Comparison of ENCODE assay signal across 2 cellular contexts in the genomic region with DNA sequence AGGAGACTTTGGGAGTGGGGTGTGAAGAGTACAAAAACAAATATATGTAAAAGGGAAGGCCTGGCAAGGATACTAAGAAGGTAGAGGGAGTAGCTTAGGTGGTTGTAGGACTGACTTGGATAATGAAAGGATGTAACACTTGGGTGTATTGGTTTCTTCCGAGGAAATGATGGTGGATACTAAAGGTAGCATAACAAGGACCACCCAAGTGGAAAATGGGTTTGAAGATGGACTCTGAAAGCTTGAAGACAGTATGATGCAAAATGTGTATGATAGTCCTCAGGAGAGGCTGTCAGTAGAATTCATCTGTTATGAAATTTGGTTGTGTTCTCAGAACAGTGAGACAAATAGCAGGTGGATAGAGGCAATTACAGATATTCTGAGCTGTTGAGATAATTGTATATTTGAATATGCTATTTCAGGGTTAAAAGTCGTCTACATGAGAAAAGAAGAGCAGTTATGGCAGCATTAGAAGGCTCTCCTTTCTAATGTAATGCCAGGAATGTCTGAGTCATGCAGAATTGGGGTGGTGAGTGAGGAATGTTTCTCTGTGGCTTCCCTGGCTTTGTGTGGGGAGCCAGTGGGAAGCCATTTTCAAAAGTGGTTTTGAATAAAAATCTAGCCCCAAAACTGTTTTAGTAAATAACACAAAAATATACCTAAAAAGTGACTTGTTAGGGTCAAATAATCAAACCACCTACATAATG.
TF ChIP-seq lines count a peak whose summit lies in the region.

No MANE protein-coding gene starts in this region.

TF ChIP-seq in IMR-90, 13 proteins besides CTCF, POLR2A, EP300 and RAD21 (continued from another document):
- TF ChIP-seq RCOR1 (IDR thresholded peaks at IDR 0.05; ENCODE audit: insufficient replicate concordance, low read length) (no peak), RFX5 (IDR thresholded peaks at IDR 0.05; ENCODE audit: low read depth, low read length) (no peak), NFE2L2 (IDR thresholded peaks at IDR 0.05; ENCODE audit: low read depth, low read length) (peak; percentile 11; the same call in 1 of the 2 replicates), FOS (IDR thresholded peaks at IDR 0.05; ENCODE audit: low read depth, low read length) (peak; percentile 28; the same call in 1 of the 2 replicates), MAFK (IDR thresholded peaks at IDR 0.05; ENCODE audit: low read depth, low read length) (peak; percentile 16; the same call in 1 of the 2 replicates), MXI1 (IDR thresholded peaks at IDR 0.05; ENCODE audit: borderline replicate concordance, low read depth, low read length) (no peak)

TF ChIP-seq in HepG2, 621 proteins besides CTCF, POLR2A, EP300 and RAD21 (continued from another document):
- no peak for TF ChIP-seq KLF16 (CRISPR knock-in tag; IDR thresholded peaks at IDR 0.05)
- TF ChIP-seq FOSL2 (CRISPR knock-in tag; IDR thresholded peaks at IDR 0.05): peak; percentile 49; the same call in 1 of the 2 replicates
- TF ChIP-seq ZSCAN9 (CRISPR knock-in tag; IDR thresholded peaks at IDR 0.05; ENCODE audit: borderline replicate concordance): no peak
- no peak for TF ChIP-seq FOXM1 (CRISPR knock-in tag; IDR thresholded peaks at IDR 0.05)
